ENCODE assay signal across 19 cellular contexts in the genomic region with DNA sequence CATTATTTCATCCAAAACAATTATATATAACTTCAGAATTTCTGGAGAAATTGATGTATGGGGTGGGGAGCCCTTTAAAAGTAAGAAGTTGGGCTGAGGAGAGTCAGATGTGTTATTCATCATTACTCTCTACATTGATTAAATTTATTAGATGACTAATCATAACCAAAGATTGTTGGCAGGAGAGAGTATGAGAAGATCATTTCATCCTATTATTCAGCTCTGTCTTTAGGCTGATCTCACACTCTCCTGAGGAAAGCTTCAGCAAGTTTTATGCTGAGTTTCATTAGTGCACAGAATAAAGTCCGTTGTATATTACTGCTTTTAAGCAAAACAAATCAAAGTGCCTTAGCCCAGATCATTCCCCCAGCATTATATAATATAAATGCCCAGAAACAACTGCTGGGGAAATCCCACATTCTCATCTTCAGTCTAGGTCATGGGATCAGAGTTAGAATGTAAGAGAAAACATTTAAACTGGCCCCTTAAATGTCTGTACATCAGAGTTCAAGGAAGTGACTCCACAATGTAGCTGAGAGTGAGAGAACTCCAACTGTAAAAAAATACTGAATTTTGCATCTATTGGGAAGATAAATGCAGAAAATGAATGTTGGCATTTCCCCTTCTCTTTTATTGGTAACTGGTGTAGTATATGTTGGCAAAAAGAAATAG.
"Had no signal": no experiment of that assay in that cellular context is flagged by ENCODE, and none has a peak within 500 bp of the region (broad histone marks: within the 10 kb centered on the region; RNA-seq: fewer than 3 reads in every experiment).

No MANE protein-coding gene starts in this region.

- H3K9me3 ChIP-seq: ovary, sigmoid colon, stomach had no signal

- DNase-seq: activated CD4-positive, alpha-beta T cell treated with anti-CD3 and anti-CD28 coated beads, Interleukin-2, amount 50 U/mL, for 1 hour; activated CD8-positive, alpha-beta memory T cell treated with anti-CD3 and anti-CD28 coated beads for 24 hours; activated naive CD4-positive, alpha-beta T cell; activated naive CD8-positive, alpha-beta T cell treated with anti-CD3 and anti-CD28 coated beads, Interleukin-2, amount 10 ng/mL, durations not matched to agents 7 days and 5 days; anterior cingulate cortex; head of caudate nucleus; midbrain; ovary; sigmoid colon; stimulated activated CD4-positive, alpha-beta T cell treated with anti-CD3 and anti-CD28 coated beads, Interleukin-12 subunit alpha, Interleukin-12 subunit beta, amount 100 ng/mL, for 4 hours; stimulated activated CD4-positive, alpha-beta T cell treated with anti-CD3 and anti-CD28 coated beads, Interleukin-2, amount 100 ng/mL, for 24 hours; stomach had no signal

- H3K27me3 Mint-ChIP-seq: activated naive CD8-positive, alpha-beta T cell treated with anti-CD3 and anti-CD28 coated beads, Interleukin-2, amount 10 ng/mL, durations not matched to agents 7 days and 5 days had no signal

- ATAC-seq: activated CD4-positive, CD25-positive, alpha-beta regulatory T cell treated with anti-CD3 and anti-CD28 coated beads, Interleukin-2, amount 50 U/mL, for 24 hours; esophagus mucosa had no signal

- H3K27ac Mint-ChIP-seq: activated naive CD8-positive, alpha-beta T cell treated with anti-CD3 and anti-CD28 coated beads, Interleukin-2, amount 10 ng/mL, durations not matched to agents 7 days and 5 days; activated T-helper 1 cell treated with anti-CD3 and anti-CD28 coated beads, Interleukin-12 subunit alpha, Interleukin-12 subunit beta, Interleukin-2, Interleukin-4 antibody, amounts not matched to agents 30 ng/mL and 10 ng/mL and 1 ng/mL, durations not matched to agents 14 hours and 24 hours and 36 hours; T-helper 2 cell treated with Interferon-gamma antibody and Interleukin-4, amounts not matched to agents 5 μg/mL and 100 μg/mL, for 36 hours had no signal

- H3K36me3 Mint-ChIP-seq: activated naive CD8-positive, alpha-beta T cell treated with anti-CD3 and anti-CD28 coated beads, Interleukin-2, amount 10 ng/mL, durations not matched to agents 7 days and 5 days had no signal

- H3K27me3 ChIP-seq: cardiac muscle cell, ovary, sigmoid colon, stomach had no signal

- FAIRE-seq: urothelium cell line had no signal

- H3K4me1 Mint-ChIP-seq: activated naive CD8-positive, alpha-beta T cell treated with anti-CD3 and anti-CD28 coated beads, Interleukin-2, amount 10 ng/mL, durations not matched to agents 7 days and 5 days; neural crest cell had no signal

- H3K9me3 Mint-ChIP-seq: activated naive CD8-positive, alpha-beta T cell treated with anti-CD3 and anti-CD28 coated beads, Interleukin-2, amount 10 ng/mL, durations not matched to agents 7 days and 5 days; activated T-helper 1 cell treated with anti-CD3 and anti-CD28 coated beads, Interleukin-12 subunit alpha, Interleukin-12 subunit beta, Interleukin-2, Interleukin-4 antibody, amounts not matched to agents 30 ng/mL and 10 ng/mL and 1 ng/mL, durations not matched to agents 14 hours and 24 hours and 36 hours; neural crest cell; T-helper 2 cell treated with Interferon-gamma antibody and Interleukin-4, amounts not matched to agents 5 μg/mL and 100 μg/mL, for 36 hours had no signal

- H3K4me1 ChIP-seq: sigmoid colon, stomach had no signal

- H3K27ac ChIP-seq: cardiac muscle cell, ovary, sigmoid colon, stomach had no signal

- H3K36me3 ChIP-seq: cardiac muscle cell, ovary, sigmoid colon, stomach had no signal

- H3K4me3 Mint-ChIP-seq: activated naive CD8-positive, alpha-beta T cell treated with anti-CD3 and anti-CD28 coated beads, Interleukin-2, amount 10 ng/mL, durations not matched to agents 7 days and 5 days; activated T-helper 1 cell treated with anti-CD3 and anti-CD28 coated beads, Interleukin-12 subunit alpha, Interleukin-12 subunit beta, Interleukin-2, Interleukin-4 antibody, amounts not matched to agents 30 ng/mL and 10 ng/mL and 1 ng/mL, durations not matched to agents 14 hours and 24 hours and 36 hours; neural crest cell; T-helper 2 cell treated with Interferon-gamma antibody and Interleukin-4, amounts not matched to agents 5 μg/mL and 100 μg/mL, for 36 hours had no signal

- H3K4me3 ChIP-seq: cardiac muscle cell, ovary, sigmoid colon, stomach had no signal
